In the genomic region with DNA sequence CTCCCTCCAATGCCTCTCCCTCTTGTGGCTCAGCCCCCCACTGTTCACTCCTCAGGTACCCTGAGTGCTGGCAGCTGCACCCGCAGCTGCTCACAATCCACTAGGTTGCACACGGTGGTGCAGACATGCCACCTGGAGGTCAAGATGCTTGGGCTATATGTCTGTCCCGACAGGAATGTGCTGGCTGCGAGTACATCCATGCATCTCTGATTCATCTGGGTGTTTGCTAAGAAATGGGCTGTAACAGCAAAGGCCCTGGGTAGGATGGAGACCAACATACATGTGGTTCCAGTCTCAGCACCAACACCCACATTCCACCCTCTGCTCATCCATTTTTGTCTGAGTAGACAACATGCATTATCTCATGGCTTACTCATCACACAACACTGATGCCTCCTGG, we compare ENCODE assay signal across 21 cellular contexts.
"Had no signal": no experiment of that assay in that cellular context is flagged by ENCODE, and none has a peak within 500 bp of the region (broad histone marks: within the 10 kb centered on the region; RNA-seq: fewer than 3 reads in every experiment).

No MANE protein-coding gene starts in this region.

- DNase-seq: colonic mucosa; effector CD8-positive, alpha-beta T cell; esophagus squamous epithelium; foreskin keratinocyte; left colon; left ventricle myocardium superior; mammary epithelial cell; naive thymus-derived CD4-positive, alpha-beta T cell; nephron progenitor cell; psoas muscle; retina; sigmoid colon; stimulated activated CD4-positive, alpha-beta T cell treated with anti-CD3 and anti-CD28 coated beads, Interleukin-12 subunit alpha, Interleukin-12 subunit beta, amount 100 ng/mL, for 4 hours; stimulated activated CD4-positive, alpha-beta T cell treated with anti-CD3 and anti-CD28 coated beads, Interleukin-2, amount 100 ng/mL, for 48 hours; stimulated activated naive CD4-positive, alpha-beta T cell treated with Interleukin-2 at 50 U/mL for 16 hours; thyroid gland had no signal

- H3K4me3 ChIP-seq: colonic mucosa, esophagus squamous epithelium, psoas muscle, sigmoid colon, skin epidermis, thyroid gland, upper lobe of left lung, vagina had no signal

- H3K36me3 ChIP-seq: colonic mucosa had no signal

- H3K9me3 ChIP-seq: colonic mucosa, psoas muscle, thyroid gland, vagina had no signal

- H3K27me3 ChIP-seq: colonic mucosa, esophagus squamous epithelium, foreskin keratinocyte, neutrophil, thyroid gland, upper lobe of left lung, vagina had no signal

- H3K4me1 ChIP-seq: colonic mucosa, esophagus squamous epithelium, foreskin keratinocyte, psoas muscle, sigmoid colon, thyroid gland, upper lobe of left lung, vagina had no signal

- FAIRE-seq: endometrium had no signal

- ATAC-seq: foreskin keratinocyte; left colon; left ventricle myocardium superior; naive thymus-derived CD4-positive, alpha-beta T cell; psoas muscle had no signal

- H3K27ac ChIP-seq: colonic mucosa, esophagus squamous epithelium, foreskin keratinocyte, neutrophil, psoas muscle, sigmoid colon, skin epidermis, thyroid gland, upper lobe of left lung, vagina had no signal
